ENCODE assay signal across 8 cellular contexts in genomic region chr2:152468832-152469692, GRCh38.
DNase-seq lines count a peak whose midpoint lies in the region; ATAC-seq and TF ChIP-seq lines count a peak whose summit lies in the region.

No MANE protein-coding gene starts in this region.

- ATAC-seq in GM18909 (IDR thresholded peaks at IDR 0.05; ENCODE audit: poor library complexity, unreplicated experiment) = no peak
- no peak for ATAC-seq in GM18505 (IDR thresholded peaks at IDR 0.05; ENCODE audit: unreplicated experiment)

- intact Hi-C loops in esophagus muscularis mucosa (cut with DNase I) (no loop called here), sigmoid colon (cut with DNase I) (loop anchor here (10.0 kb wide), 1 partner anchor 134 kb away; the partner anchor contains the start of gene FMNL2)

- no peaks in the 10 kb centered on the region for H3K9me3 ChIP-seq in esophagus muscularis mucosa
- H3K9me3 ChIP-seq in sigmoid colon = no peaks in the 10 kb centered on the region

- no peaks in the 10 kb centered on the region for H3K27me3 ChIP-seq in esophagus muscularis mucosa
- H3K27me3 ChIP-seq in sigmoid colon = no peaks in the 10 kb centered on the region

- H3K36me3 ChIP-seq in esophagus muscularis mucosa (no peaks in the 10 kb centered on the region), sigmoid colon (no peaks in the 10 kb centered on the region)

- peak overlapping the region in 1 of 4 donors; percentile 4 for H3K4me3 ChIP-seq in esophagus muscularis mucosa
- no peak overlapping the region for H3K4me3 ChIP-seq in sigmoid colon

- H3K27ac ChIP-seq in esophagus muscularis mucosa (replicated peaks in 1 of 4) = peak overlapping the region; percentile 1 to 44 (median 32)
- peak overlapping the region in 3 of 4 donors; percentile 8 to 42 (median 35) for H3K27ac ChIP-seq in sigmoid colon

- no peak for TF ChIP-seq POLR2A in esophagus muscularis mucosa (IDR thresholded peaks at IDR 0.05; ENCODE audit: low read depth)
- TF ChIP-seq POLR2A in sigmoid colon (IDR thresholded peaks at IDR 0.05) = no peak
- no peak for TF ChIP-seq POLR2A in GM18505 (IDR thresholded peaks at IDR 0.05; ENCODE audit: borderline replicate concordance, extremely low read depth, insufficient read depth, insufficient read length)

- H3K4me1 ChIP-seq in esophagus muscularis mucosa (peaks cover 39 to 77% (median 71%) of the 10 kb centered on the region in 4 donors), sigmoid colon (peaks cover 0 to 56% (median 48%) of the 10 kb centered on the region in 4 donors)

- TF ChIP-seq EP300 in esophagus muscularis mucosa (IDR thresholded peaks at IDR 0.05) = no peak
- TF ChIP-seq EP300 in sigmoid colon (IDR thresholded peaks at IDR 0.05) = no peak

- TF ChIP-seq CTCF in esophagus muscularis mucosa (IDR thresholded peaks at IDR 0.05) (no peak), sigmoid colon (IDR thresholded peaks at IDR 0.05) (no peak)

- WGBS in esophagus muscularis mucosa = 49% methylated on average over 8 of the region's 8 CpGs
- 21 to 34% methylated on average over 8 of the region's 8 CpGs for WGBS in sigmoid colon, 2 donors

- DNase-seq in HCEC 1CT (peak; percentile 74), NOMO-1 treated with DMSO at 0.1 percent for 48 hours (lab: John Stamatoyannopoulos, UW; ENCODE audit: unreplicated experiment) (peak; percentile 86), esophagus muscularis mucosa (ENCODE audit: extremely low spot score) (peak; percentile 87), sigmoid colon (no peak), OCI-M2 (lab: John Stamatoyannopoulos, UW; ENCODE audit: unreplicated experiment) (no peak), HuH-7 (ENCODE audit: low spot score) (no peak)

Comparison
In these comparisons a context has a peak if more than half of its experiments do, and no peak if none do; other contexts are left out.
1. DNase-seq: peak in HCEC 1CT (single experiment), NOMO-1 treated with DMSO at 0.1 percent for 48 hours (single experiment) and esophagus muscularis mucosa (single experiment); none in sigmoid colon (single experiment), OCI-M2 (single experiment) and HuH-7 (single experiment).